13 cellular contexts compared by ENCODE assay signal in genomic region chrX:41014776-41015175, GRCh38.
DNase-seq lines count a peak whose midpoint lies in the region; ATAC-seq, FAIRE-seq and TF ChIP-seq lines count a peak whose summit lies in the region.
"Had no signal": no experiment of that assay in that cellular context is flagged by ENCODE, and none has a peak within 500 bp of the region (broad histone marks: within the 10 kb centered on the region; RNA-seq: fewer than 3 reads in every experiment).

No MANE protein-coding gene starts in this region.

- FAIRE-seq in small intestine (lab: Jason Lieb, UNC) = no peak

- ATAC-seq in HG02884 (IDR thresholded peaks at IDR 0.05; ENCODE audit: unreplicated experiment) = no peak
- ATAC-seq in GM19351 (IDR thresholded peaks at IDR 0.05; ENCODE audit: unreplicated experiment) = no peak

- H3K4me1 ChIP-seq in small intestine (ENCODE audit: control insufficient read depth in 2 of 2, insufficient read depth in 1 of 2, low read depth in 1 of 2, low read length in 1 of 2) = no peaks in the 10 kb centered on the region

- H3K9me3 ChIP-seq in small intestine (ENCODE audit: control insufficient read depth, low read depth) = no peaks in the 10 kb centered on the region
- H3K9me3 ChIP-seq: esophagus muscularis mucosa had no signal

- TF ChIP-seq CTCF in AG10803 (conservative IDR thresholded peaks at IDR 0.05; ENCODE audit: low read length) (no peak), fibroblast of mammary gland (conservative IDR thresholded peaks at IDR 0.05; ENCODE audit: control insufficient read depth, insufficient read depth, low read depth, low read length) (no peak)

- H3K4me3 ChIP-seq in AG10803 (ENCODE audit: low read length) (no peak overlapping the region), fibroblast of mammary gland (ENCODE audit: control insufficient read depth, low read depth, low read length) (no peak overlapping the region), small intestine (ENCODE audit: low read depth in 1 of 2, low read length in 2 of 2) (no peak overlapping the region)
- H3K4me3 ChIP-seq: esophagus muscularis mucosa had no signal

- WGBS in small intestine, 3 donors = 74 to 87% (median 76%) methylated on average over 4 of the region's 4 CpGs

- no peaks in the 10 kb centered on the region for H3K36me3 ChIP-seq in small intestine (ENCODE audit: control insufficient read depth in 2 of 2, insufficient read depth in 2 of 2, low read length in 2 of 2)
- H3K36me3 ChIP-seq: esophagus muscularis mucosa had no signal

- DNase-seq in A172 (ENCODE audit: low spot score) = peak; percentile 83
- peak; percentile 16 for DNase-seq in AG10803 (ENCODE audit: low read depth)
- peak; percentile 74 for DNase-seq in RKO (ENCODE audit: low spot score)
- peak; percentile 76 for DNase-seq in fibroblast of mammary gland (ENCODE audit: low read depth)
- DNase-seq in small intestine = no peak
- DNase-seq: anterior cingulate cortex; GOT3; NCI-H1436 treated with DMSO at 0.1 percent for 48 hours; NCI-H510A; stimulated activated naive CD4-positive, alpha-beta T cell treated with Interleukin-2 at 50 U/mL for 16 hours had no signal

- H3K27me3 ChIP-seq in small intestine (ENCODE audit: control insufficient read depth in 2 of 2, insufficient read depth in 2 of 2, low read length in 2 of 2) = no peaks in the 10 kb centered on the region
- H3K27me3 ChIP-seq: esophagus muscularis mucosa had no signal

- no peak overlapping the region for H3K27ac ChIP-seq in small intestine (ENCODE audit: low read depth in 1 of 2, low read length in 1 of 2)
- H3K27ac ChIP-seq: esophagus muscularis mucosa had no signal
